1 cellular context compared by ENCODE assay signal in the genomic region with DNA sequence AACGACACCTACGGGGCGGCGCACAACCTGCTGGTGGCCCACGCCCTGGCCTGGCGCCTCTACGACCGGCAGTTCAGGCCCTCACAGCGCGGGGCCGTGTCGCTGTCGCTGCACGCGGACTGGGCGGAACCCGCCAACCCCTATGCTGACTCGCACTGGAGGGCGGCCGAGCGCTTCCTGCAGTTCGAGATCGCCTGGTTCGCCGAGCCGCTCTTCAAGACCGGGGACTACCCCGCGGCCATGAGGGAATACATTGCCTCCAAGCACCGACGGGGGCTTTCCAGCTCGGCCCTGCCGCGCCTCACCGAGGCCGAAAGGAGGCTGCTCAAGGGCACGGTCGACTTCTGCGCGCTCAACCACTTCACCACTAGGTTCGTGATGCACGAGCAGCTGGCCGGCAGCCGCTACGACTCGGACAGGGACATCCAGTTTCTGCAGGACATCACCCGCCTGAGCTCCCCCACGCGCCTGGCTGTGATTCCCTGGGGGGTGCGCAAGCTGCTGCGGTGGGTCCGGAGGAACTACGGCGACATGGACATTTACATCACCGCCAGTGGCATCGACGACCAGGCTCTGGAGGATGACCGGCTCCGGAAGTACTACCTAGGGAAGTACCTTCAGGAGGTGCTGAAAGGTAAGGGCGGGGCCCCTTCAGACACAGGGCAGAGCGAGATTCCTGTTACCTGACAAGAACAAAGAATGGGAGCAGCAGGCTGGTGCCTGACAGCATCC.
TF ChIP-seq lines count a peak whose summit lies in the region.

No MANE protein-coding gene starts in this region.

TF ChIP-seq in K562, 482 proteins besides CTCF, POLR2A, EP300 and RAD21:
- TF ChIP-seq ZNF398 (CRISPR knock-in tag; IDR thresholded peaks at IDR 0.05): no peak
- peak; percentile 99 for TF ChIP-seq ZBTB33 (CRISPR knock-in tag; IDR thresholded peaks at IDR 0.05)
- TF ChIP-seq POLR2G (IDR thresholded peaks at IDR 0.05; ENCODE audit: low read depth, low read length): peak; percentile 33; the same call in 1 of the 2 replicates
- TF ChIP-seq RBFOX2 (IDR thresholded peaks at IDR 0.05; ENCODE audit: low read depth, low read length): peak; percentile 33; the same call in 1 of the 2 replicates
- TF ChIP-seq ZNF197 (CRISPR knock-in tag; IDR thresholded peaks at IDR 0.05; ENCODE audit: low read depth): no peak
- no peak for TF ChIP-seq ZNF431 (CRISPR knock-in tag; IDR thresholded peaks at IDR 0.05)
